20 cellular contexts compared by ENCODE assay signal in genomic region chr16:84321932-84322331, GRCh38. TPM values are rescaled to one million over a fixed set of nuclear protein-coding genes. Genes with fewer than 3 reads are reported as not detected.
"Had no signal": no experiment of that assay in that cellular context is flagged by ENCODE, and none has a peak within 500 bp of the region (broad histone marks: within the 10 kb centered on the region; RNA-seq: fewer than 3 reads in every experiment).

No MANE protein-coding gene starts in this region.

- H3K27ac ChIP-seq: RWPE1 had no signal

- DNase-seq: KBM-7, NCI-H1092, NCI-H1105 treated with DMSO at 0.1 percent for 48 hours, NCI-H1417 treated with DMSO at 0.1 percent for 48 hours, NCI-H146, NCI-H1694 treated with DMSO at 0.1 percent for 48 hours, NCI-H1930, NCI-H2081, NCI-H2107, NCI-H2227 treated with DMSO at 0.1 percent for 48 hours, NCI-H524, NCI-H526 treated with DMSO at 0.1 percent for 48 hours, NCI-H774, PC-3, SHP77 had no signal

RNA-seq across cellular contexts. Expression of gene WFDC1, which starts 27.3 kb away (rescaled TPM):
- total RNA-seq: HT-29, LHCN-M2, MCF 10A, NCI-H460 had no signal

RNA-seq across cellular contexts. Expression of gene ATP2C2, which starts 46.4 kb away (rescaled TPM):
- total RNA-seq: LHCN-M2, MCF 10A, NCI-H460 had no signal
